Comparison of ENCODE assay signal across 13 cellular contexts in genomic region chr13:79458436-79458835, GRCh38.
"Had no signal": no experiment of that assay in that cellular context is flagged by ENCODE, and none has a peak within 500 bp of the region (broad histone marks: within the 10 kb centered on the region; RNA-seq: fewer than 3 reads in every experiment).

No MANE protein-coding gene starts in this region.

- H3K36me3 ChIP-seq: adrenal gland, pancreas, spleen, thyroid gland, uterus, WERI-Rb-1 had no signal

- H3K9me3 ChIP-seq: adrenal gland, pancreas, spleen, thyroid gland, uterus had no signal

- H3K27ac ChIP-seq: adrenal gland, pancreas, spleen, thyroid gland, uterus, WERI-Rb-1 had no signal

- H3K27me3 ChIP-seq: adrenal gland, pancreas, thyroid gland, uterus had no signal

- H3K4me3 ChIP-seq: adrenal gland, pancreas, spleen, thyroid gland, uterus had no signal

- ATAC-seq: naive thymus-derived CD8-positive, alpha-beta T cell; pancreas; sciatic nerve had no signal

- H3K36me3 Mint-ChIP-seq: activated CD4-positive, alpha-beta memory T cell treated with anti-CD3 and anti-CD28 coated beads for 36 hours; naive thymus-derived CD8-positive, alpha-beta T cell had no signal

- FAIRE-seq: pancreas had no signal

- H3K4me3 Mint-ChIP-seq: activated CD4-positive, alpha-beta memory T cell treated with anti-CD3 and anti-CD28 coated beads for 36 hours; activated T-cell treated with anti-CD3 and anti-CD28 coated beads, Interleukin-2, amount 50 U/mL, for 24 hours; effector memory CD8-positive, alpha-beta T cell; naive thymus-derived CD8-positive, alpha-beta T cell; T-helper 1 cell treated with Interleukin-12 subunit alpha and Interleukin-12 subunit beta and Interleukin-4 antibody, amounts not matched to agents 30 μg/mL and 1 μg/mL, for 36 hours had no signal

- H3K9me3 Mint-ChIP-seq: activated CD4-positive, alpha-beta memory T cell treated with anti-CD3 and anti-CD28 coated beads for 36 hours; activated T-cell treated with anti-CD3 and anti-CD28 coated beads, Interleukin-2, amount 50 U/mL, for 24 hours; effector memory CD8-positive, alpha-beta T cell; naive thymus-derived CD8-positive, alpha-beta T cell; T-helper 1 cell treated with Interleukin-12 subunit alpha and Interleukin-12 subunit beta and Interleukin-4 antibody, amounts not matched to agents 30 μg/mL and 1 μg/mL, for 36 hours had no signal

- H3K4me1 ChIP-seq: adrenal gland, pancreas, spleen, thyroid gland, uterus had no signal

- H3K27ac Mint-ChIP-seq: activated T-cell treated with anti-CD3 and anti-CD28 coated beads, Interleukin-2, amount 50 U/mL, for 24 hours; effector memory CD8-positive, alpha-beta T cell; naive thymus-derived CD8-positive, alpha-beta T cell had no signal

- H3K27me3 Mint-ChIP-seq: activated CD4-positive, alpha-beta memory T cell treated with anti-CD3 and anti-CD28 coated beads for 36 hours; activated T-cell treated with anti-CD3 and anti-CD28 coated beads, Interleukin-2, amount 50 U/mL, for 24 hours had no signal

- DNase-seq: activated effector memory CD4-positive, alpha-beta T cell treated with anti-CD3 and anti-CD28 coated beads, Interleukin-2, amount 50 U/mL, for 16 hours; activated T-cell treated with anti-CD3 and anti-CD28 coated beads, Interleukin-2, amount 50 U/mL, for 24 hours; adrenal gland; effector memory CD8-positive, alpha-beta T cell; naive thymus-derived CD8-positive, alpha-beta T cell; pancreas; spleen; thyroid gland; uterus; WERI-Rb-1 had no signal
